ENCODE assay signal across 1 cellular context in genomic region chr18:59822612-59823275, GRCh38.
TF ChIP-seq lines count a peak whose summit lies in the region.

No MANE protein-coding gene starts in this region.

TF ChIP-seq in GM23338, 12 proteins besides CTCF, POLR2A, EP300 and RAD21 (continued from another document):
- TF ChIP-seq ZNF462 (CRISPR knock-in tag; IDR thresholded peaks at IDR 0.05) (no peak), EZH2phosphoT487 (IDR thresholded peaks at IDR 0.05; ENCODE audit: unreplicated experiment) (no peak), CREB1 (CRISPR knock-in tag; IDR thresholded peaks at IDR 0.05; ENCODE audit: low read depth) (no peak)
